In genomic region chr14:102209224-102209966, GRCh38 we compare ENCODE assay signal across 10 cellular contexts.
DNase-seq lines count a peak whose midpoint lies in the region; ATAC-seq and TF ChIP-seq lines count a peak whose summit lies in the region.
"Had no signal": no experiment of that assay in that cellular context is flagged by ENCODE, and none has a peak within 500 bp of the region (broad histone marks: within the 10 kb centered on the region; RNA-seq: fewer than 3 reads in every experiment).

No MANE protein-coding gene starts in this region.

- peaks cover 5% of the 10 kb centered on the region for H3K36me3 Mint-ChIP-seq in progenitor cell of endocrine pancreas (ENCODE audit: insufficient read depth)

- peak overlapping the region; percentile 69 for H3K27ac Mint-ChIP-seq in progenitor cell of endocrine pancreas
- H3K27ac Mint-ChIP-seq: activated naive CD8-positive, alpha-beta T cell had no signal

- no peak overlapping the region for H3K4me3 Mint-ChIP-seq in progenitor cell of endocrine pancreas (ENCODE audit: low read depth)
- H3K4me3 Mint-ChIP-seq: activated naive CD8-positive, alpha-beta T cell had no signal

- peak overlapping the region in 4 of 10 donors; percentile 0 to 55 (median 38) for H3K27ac ChIP-seq in heart right ventricle

- 0 out of 2 replicates have a peak, but pooled peaks have one; percentile 9 for TF ChIP-seq CTCF in WI38 (IDR thresholded peaks at IDR 0.05; ENCODE audit: low read depth, low read length)
- peak in 5 of 9 donors; percentile 26 to 51 (median 44) for TF ChIP-seq CTCF in heart right ventricle (IDR thresholded peaks at IDR 0.05)
- TF ChIP-seq CTCF in progenitor cell of endocrine pancreas (IDR thresholded peaks at IDR 0.05; ENCODE audit: unreplicated experiment), result peak; percentile 40

- no peaks in the 10 kb centered on the region for H3K27me3 ChIP-seq in heart right ventricle

- 66 to 69% methylated on average over 19 of the region's 19 CpGs for WGBS in heart right ventricle, 2 donors

- intact Hi-C loops in heart right ventricle (cut with DNase I), result loop anchor here in 2 of 10 donors (5.0 to 10.0 kb wide), 2 partner anchors 57 to 65 kb away; no protein-coding TSS in a partner anchor

- DNase-seq in G401 (ENCODE audit: low spot score) (peak; percentile 49), heart right ventricle (no peak), progenitor cell of endocrine pancreas (ENCODE audit: low spot score, unreplicated experiment) (no peak), iPS-NIHi11 (ENCODE audit: low spot score) (no peak), NCI-H1930 (lab: John Stamatoyannopoulos, UW) (no peak)
- DNase-seq: OCI-M1 had no signal

- no peak overlapping the region for H3K4me3 ChIP-seq in WI38 (ENCODE audit: low read depth, low read length)
- H3K4me3 ChIP-seq in heart right ventricle, result no peak overlapping the region

- ATAC-seq in heart right ventricle (peak; percentile 43 to 87 (median 71)), GM21381 (IDR thresholded peaks at IDR 0.05; ENCODE audit: unreplicated experiment) (no peak), HG03565 (IDR thresholded peaks at IDR 0.05; ENCODE audit: unreplicated experiment) (no peak)

- no peaks in the 10 kb centered on the region for H3K27me3 Mint-ChIP-seq in progenitor cell of endocrine pancreas
- H3K27me3 Mint-ChIP-seq: activated naive CD8-positive, alpha-beta T cell had no signal

- in situ Hi-C loops in G401 (cut with HindIII; ENCODE audit: low sequenced_read_pairs), result no loop called here

- no peaks in the 10 kb centered on the region for H3K9me3 Mint-ChIP-seq in progenitor cell of endocrine pancreas (ENCODE audit: low read depth)

- no peaks in the 10 kb centered on the region for H3K4me1 Mint-ChIP-seq in progenitor cell of endocrine pancreas (ENCODE audit: low read depth)

- no peaks in the 10 kb centered on the region for H3K9me3 ChIP-seq in heart right ventricle

- peaks cover 0 to 10% (median 0%) of the 10 kb centered on the region in 9 donors for H3K4me1 ChIP-seq in heart right ventricle

- H3K36me3 ChIP-seq in heart right ventricle, result peaks cover 0 to 94% (median 24%) of the 10 kb centered on the region in 9 donors

Comparison
In these comparisons a context has a peak if more than half of its experiments do, and no peak if none do; other contexts are left out.
1. ATAC-seq: peak in heart right ventricle (8 of 8); none in GM21381 (single experiment) and HG03565 (single experiment).
2. Peak in every context shown above with its lines, with median percentiles within 50 percentile points of each other: CTCF ChIP-seq.